9 cellular contexts compared by ENCODE assay signal in the genomic region with DNA sequence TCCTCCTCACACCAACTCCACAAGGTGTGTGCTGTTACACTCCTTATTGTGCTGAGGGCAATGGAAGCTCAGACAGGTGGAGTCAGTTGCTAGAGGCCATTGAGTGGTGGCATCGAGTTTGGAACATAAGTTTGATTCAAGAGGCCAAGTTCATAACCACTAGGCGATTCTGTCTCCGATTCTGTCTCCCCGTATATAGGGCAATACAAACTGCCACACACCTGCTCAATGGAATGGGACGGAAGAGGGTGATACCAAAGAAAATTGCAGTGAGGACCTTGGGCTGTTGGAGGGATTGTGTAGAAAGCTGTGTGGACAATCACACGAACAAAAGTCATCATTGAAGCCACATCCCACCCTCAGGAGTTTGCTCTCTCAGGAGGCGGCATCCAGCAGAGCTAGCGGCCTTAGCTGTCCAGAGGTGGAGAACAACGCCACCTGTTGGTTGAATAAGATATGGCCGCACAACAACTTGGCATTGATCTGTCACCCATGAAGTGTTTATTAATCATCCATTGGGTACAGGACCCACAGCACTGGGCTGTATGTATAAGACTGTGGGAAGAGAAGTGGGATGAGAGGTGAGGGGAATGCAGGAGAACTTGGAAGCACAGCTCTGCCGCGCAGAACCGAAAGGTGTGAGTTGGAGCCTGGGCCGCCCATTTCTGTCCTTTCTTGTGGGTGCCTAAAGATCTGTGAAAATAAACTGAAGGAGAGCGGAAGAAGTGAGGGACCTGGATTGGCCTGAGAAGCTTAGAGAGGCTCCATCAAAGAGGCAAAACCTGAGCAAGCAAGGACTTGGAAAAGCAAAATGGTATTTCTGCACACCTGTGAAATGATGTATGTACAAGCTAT. TPM values are rescaled to one million over a fixed set of nuclear protein-coding genes. Genes with fewer than 3 reads are reported as not detected.
DNase-seq lines count a peak whose midpoint lies in the region; ATAC-seq, FAIRE-seq and TF ChIP-seq lines count a peak whose summit lies in the region.
"Had no signal": no experiment of that assay in that cellular context is flagged by ENCODE, and none has a peak within 500 bp of the region (broad histone marks: within the 10 kb centered on the region; RNA-seq: fewer than 3 reads in every experiment).

No MANE protein-coding gene starts in this region.

- no peak overlapping the region for H3K27ac Mint-ChIP-seq in T-cell

- WGBS in GM23248 (ENCODE audit: low coverage in 1 of 2, low lambda C conversion rate in 2 of 2, missing lambda C conversion rate in 2 of 2), 2 experiments, result 38% methylated on average over 15 of the region's 15 CpGs
- 48% methylated on average over 15 of the region's 15 CpGs for WGBS in GM12878 (ENCODE audit: insufficient coverage, insufficient replicate concordance, low lambda C conversion rate, missing lambda C conversion rate)

- no TSS peak for BruUV-seq in GM12878 (replicated peaks; lab: Mats Ljungman, UMichigan)

- H3F3A ChIP-seq in GM23248 (ENCODE audit: insufficient read depth), result no peaks in the 10 kb centered on the region

- peak; percentile 92 for FAIRE-seq in GM12878 (lab: Jason Lieb, UNC)

- peak; percentile 90 for DNase-seq in DMS 273 (lab: John Stamatoyannopoulos, UW; ENCODE audit: unreplicated experiment)
- DNase-seq in GM23248, result peak; percentile 82
- DNase-seq in NCI-H1092 (lab: John Stamatoyannopoulos, UW), result peak; percentile 64
- peak in 29 of 34 experiments; percentile 5 to 48 (median 27) for DNase-seq in T-cell
- DNase-seq in GM12878 (ENCODE audit: low read depth, low spot score), result peak; percentile 12
- DNase-seq in iPS-NIHi7 (ENCODE audit: extremely low spot score), result peak; percentile 79
- DNase-seq in stimulated activated CD4-positive, alpha-beta T cell treated with anti-CD3 and anti-CD28 coated beads, Interleukin-12 subunit alpha, Interleukin-12 subunit beta, amount 100 ng/mL, for 4 hours, result peak; percentile 43

- H3K9me3 Mint-ChIP-seq in T-cell, result no peaks in the 10 kb centered on the region

- H3K36me3 Mint-ChIP-seq in T-cell, result no peaks in the 10 kb centered on the region

- CTCF ChIA-PET in T-cell (lab: Charles Lee) (interaction anchor here (0.7 to 3.0 kb wide), 13 partner anchors 9 to 97 kb away, joined by 3 to 12 read pairs (median 5); no protein-coding TSS in a partner anchor), GM12878 (lab: Yijun Ruan, JAX) (interaction anchor here (0.7 to 10.9 kb wide), 19 partner anchors 9 to 371 kb away, joined by 3 to 363 read pairs (median 5); no protein-coding TSS in a partner anchor)

- H3K4me3 ChIP-seq in GM23248, result no peak overlapping the region
- no peak overlapping the region for H3K4me3 ChIP-seq in GM12878

- H3K4me3 Mint-ChIP-seq in T-cell, result no peak overlapping the region

- peak in 3 of 4 experiments; percentile 17 to 56 (median 32) for ATAC-seq in T-cell (replicated peaks in 1 of 4)
- peak; percentile 97 for ATAC-seq in GM12878
- ATAC-seq in HG02763 (IDR thresholded peaks at IDR 0.05; ENCODE audit: unreplicated experiment), result no peak

- RAD21 ChIA-PET in GM12878 (lab: Charles Lee; ENCODE audit: unreplicated experiment), result interaction anchor here (1.6 to 6.2 kb wide), 7 partner anchors 9 to 95 kb away, joined by 3 to 47 read pairs (median 14); no protein-coding TSS in a partner anchor

- TF ChIP-seq EP300 in GM12878 (IDR thresholded peaks at IDR 0.05; ENCODE audit: borderline replicate concordance in 1 of 2, control insufficient read depth in 1 of 2, low read depth in 2 of 2, low read length in 2 of 2), result no peak

- peak; percentile 71 for TF ChIP-seq RAD21 in GM12878 (IDR thresholded peaks at IDR 0.05; ENCODE audit: insufficient read depth, low read depth, low read length)

- H3K79me2 ChIP-seq in GM23248 (ENCODE audit: insufficient read depth), result no peaks in the 10 kb centered on the region
- no peaks in the 10 kb centered on the region for H3K79me2 ChIP-seq in GM12878 (ENCODE audit: control insufficient read depth, insufficient read depth, low read length)

- peaks cover 19% of the 10 kb centered on the region for H3K27me3 ChIP-seq in GM23248 (replicated peaks; ENCODE audit: insufficient read depth)
- H3K27me3 ChIP-seq in GM12878 (replicated peaks in 1 of 2; ENCODE audit: control insufficient read depth in 2 of 2, insufficient read depth in 2 of 2, low read length in 1 of 2), result no peaks in the 10 kb centered on the region; a peak in 2 of 4 replicates

- peaks cover 53 to 58% of the 10 kb centered on the region in 2 donors for H3K27me3 Mint-ChIP-seq in T-cell

- peak; percentile 71 to 82 (median 80); a peak in 5 of 6 replicates for TF ChIP-seq CTCF in GM12878 (IDR thresholded peaks at IDR 0.05 in 2 of 3, conservative IDR thresholded peaks at IDR 0.05 in 1 of 3; ENCODE audit: control insufficient read depth in 2 of 3, extremely low read depth in 1 of 3, insufficient read depth in 1 of 3, low read depth in 3 of 3, low read length in 3 of 3)

- intact Hi-C loops in GM12878 (cut with micrococcal nuclease; ENCODE audit: unreplicated experiment), result loop anchor here (1.0 to 2.0 kb wide), 2 partner anchors 86 to 95 kb away; no protein-coding TSS in a partner anchor

- H2AFZ ChIP-seq in GM23248 (no peak overlapping the region), GM12878 (ENCODE audit: control insufficient read depth, low read depth, low read length) (no peak overlapping the region)

- H3K9ac ChIP-seq in GM23248, result no peak overlapping the region
- H3K9ac ChIP-seq in GM12878 (ENCODE audit: control insufficient read depth, insufficient read depth, low read length), result no peak overlapping the region

- POLR2A ChIA-PET in T-cell (lab: Charles Lee) (interaction anchor here in 1 of 2 donors (0.6 kb wide), 1 partner anchor 88 kb away, joined by 4 read pairs; no protein-coding TSS in a partner anchor), GM12878 (lab: Charles Lee) (interaction anchor here (1.0 kb wide), 1 partner anchor 85 kb away, joined by 3 read pairs; no protein-coding TSS in a partner anchor)

- H3K36me3 ChIP-seq in GM23248 (ENCODE audit: low read depth) (no peaks in the 10 kb centered on the region), GM12878 (ENCODE audit: control insufficient read depth in 2 of 2, insufficient read depth in 2 of 2, low read length in 1 of 2) (no peaks in the 10 kb centered on the region)

- SMC1A ChIA-PET in GM12878 (lab: Charles Lee; ENCODE audit: uncharacterized antibody, unreplicated experiment), result interaction anchor here (1.0 to 5.5 kb wide), 11 partner anchors 9 to 97 kb away, joined by 3 to 63 read pairs (median 5); no protein-coding TSS in a partner anchor

- in situ Hi-C loops in GM23248 (cut with MboI) (loop anchor here (5.0 to 25.0 kb wide), 2 partner anchors 85 to 660 kb away; no protein-coding TSS in a partner anchor), GM12878 (cut with MboI) (loop anchor here (5.0 kb wide), 1 partner anchor 85 kb away; no protein-coding TSS in a partner anchor)

- H3K27ac ChIP-seq in GM23248, result no peak overlapping the region
- H3K27ac ChIP-seq in GM12878 (ENCODE audit: control insufficient read depth, insufficient read depth), result no peak overlapping the region

- no peaks in the 10 kb centered on the region for H3K9me2 ChIP-seq in GM23248 (ENCODE audit: insufficient read depth)

- H3K4me2 ChIP-seq in GM23248 (ENCODE audit: unreplicated experiment) (no peak overlapping the region), GM12878 (ENCODE audit: control insufficient read depth, insufficient read depth) (no peak overlapping the region)

- no peaks in the 10 kb centered on the region for H3K4me1 Mint-ChIP-seq in T-cell

- no peaks in the 10 kb centered on the region for H4K20me1 ChIP-seq in GM23248 (ENCODE audit: insufficient read depth)
- H4K20me1 ChIP-seq in GM12878 (ENCODE audit: control insufficient read depth, insufficient read depth), result no peaks in the 10 kb centered on the region

- H3K4me1 ChIP-seq in GM23248 (ENCODE audit: insufficient read depth), result no peaks in the 10 kb centered on the region
- H3K4me1 ChIP-seq in GM12878 (ENCODE audit: control insufficient read depth, insufficient read depth, low read length), result no peaks in the 10 kb centered on the region

- no peak for TF ChIP-seq POLR2A in GM12878 (IDR thresholded peaks at IDR 0.05; ENCODE audit: low read depth, low read length)

- H3K9me3 ChIP-seq in GM23248 (ENCODE audit: low read depth), result no peaks in the 10 kb centered on the region
- H3K9me3 ChIP-seq in GM12878 (replicated peaks; ENCODE audit: control insufficient read depth, insufficient read depth, low read length), result no peaks in the 10 kb centered on the region; the same call in 2 of the 3 replicates

RNA-seq across cellular contexts. Expression of a gene that starts 16.1 kb away (rescaled TPM):
- not detected in 2 replicates for total RNA-seq in GM23248 (2014; rRNA removed; shearing (Covaris generic))
- polyA plus RNA-seq in GM23248 (2016; fragmentation: Nextera tagmentation; extraction: Ambion mirVana) (not detected in 2 replicates), GM12878 (2011; rRNA removed) (not detected in 2 replicates), GM12878 (2014; fragmentation: Illumina TruSeq; extraction: Trizol) (not detected in 2 replicates), GM12878 (2014; fragmentation: Nextera tagmentation; extraction: Ambion mirVana) (not detected), GM12878 (2014; rRNA removed) (not detected in 2 replicates), GM12878 (2016; fragmentation: Nextera tagmentation; extraction: Ambion mirVana) (not detected)
- total RNA-seq in T-cell (not detected), GM12878 (2014; rRNA removed) (not detected in 2 replicates), GM12878 (2014; rRNA removed; fragmentation: Illumina TruSeq; extraction: Trizol) (not detected in 2 replicates), GM12878 (2021) (not detected in 2 replicates)
- not detected in 2 replicates for total RNA-seq in GM12878 (2013; cell fraction: nucleolus; rRNA removed)
- polyA plus RNA-seq in GM12878 (2011; ENCODE audit: low read depth), result not detected
- not detected in 2 replicates for polyA plus RNA-seq in GM12878 (2011; cell fraction: cytosol; rRNA removed)
- not detected in 2 replicates for polyA plus RNA-seq in GM12878 (2011; cell fraction: nucleus; rRNA removed)
- polyA plus RNA-seq in GM12878 (2012), result not detected in 2 replicates
- polyA minus RNA-seq in GM12878 (2011; rRNA and poly(A)+ RNA removed), result not detected in 2 replicates
- not detected in 2 replicates for polyA minus RNA-seq in GM12878 (2011; cell fraction: cytosol; rRNA and poly(A)+ RNA removed)
- not detected in 2 replicates for polyA minus RNA-seq in GM12878 (2011; cell fraction: nucleus; rRNA and poly(A)+ RNA removed)
- total RNA-seq: activated CD8-positive, alpha-beta memory T cell treated with anti-CD3 and anti-CD28 coated beads for 36 hours had no signal

RNA-seq across cellular contexts. Expression of a gene that starts 27.0 kb away (rescaled TPM):
- total RNA-seq in GM23248 (2014; rRNA removed; shearing (Covaris generic)), result 1.3 TPM in 1 of 2 replicates, not detected in the other
- polyA plus RNA-seq in GM23248 (2016; fragmentation: Nextera tagmentation; extraction: Ambion mirVana), result 0.63 and 0.88 TPM in 2 replicates
- total RNA-seq in T-cell, result not detected
- total RNA-seq in GM12878 (2013; cell fraction: nucleolus; rRNA removed), result not detected in 2 replicates
- not detected in 2 replicates for total RNA-seq in GM12878 (2014; rRNA removed)
- total RNA-seq in GM12878 (2014; rRNA removed; fragmentation: Illumina TruSeq; extraction: Trizol), result not detected in 2 replicates
- not detected in 2 replicates for total RNA-seq in GM12878 (2021)
- polyA plus RNA-seq in GM12878 (2011; ENCODE audit: low read depth), result 0.20 TPM
- 0.05 and 0.09 TPM in 2 replicates for polyA plus RNA-seq in GM12878 (2011; rRNA removed)
- 0.07 TPM in 1 of 2 replicates, not detected in the other for polyA plus RNA-seq in GM12878 (2011; cell fraction: cytosol; rRNA removed)
- not detected in 2 replicates for polyA plus RNA-seq in GM12878 (2011; cell fraction: nucleus; rRNA removed)
- polyA plus RNA-seq in GM12878 (2012), result 0.26 and 0.36 TPM in 2 replicates
- not detected in 2 replicates for polyA plus RNA-seq in GM12878 (2014; fragmentation: Illumina TruSeq; extraction: Trizol)
- not detected for polyA plus RNA-seq in GM12878 (2014; fragmentation: Nextera tagmentation; extraction: Ambion mirVana)
- polyA plus RNA-seq in GM12878 (2014; rRNA removed), result not detected in 2 replicates
- not detected for polyA plus RNA-seq in GM12878 (2016; fragmentation: Nextera tagmentation; extraction: Ambion mirVana)
- not detected in 2 replicates for polyA minus RNA-seq in GM12878 (2011; rRNA and poly(A)+ RNA removed)
- not detected in 2 replicates for polyA minus RNA-seq in GM12878 (2011; cell fraction: cytosol; rRNA and poly(A)+ RNA removed)
- polyA minus RNA-seq in GM12878 (2011; cell fraction: nucleus; rRNA and poly(A)+ RNA removed), result not detected in 2 replicates
- total RNA-seq: activated CD8-positive, alpha-beta memory T cell treated with anti-CD3 and anti-CD28 coated beads for 36 hours had no signal

Comparison
In these comparisons a context has a peak if more than half of its experiments do, and no peak if none do; other contexts are left out.
1. DNase-seq: peak in every context shown above with its lines; median percentile 90 in DMS 273; 82 in GM23248; 79 in iPS-NIHi7; 64 in NCI-H1092; 43 in stimulated activated CD4-positive, alpha-beta T cell treated with anti-CD3 and anti-CD28 coated beads, Interleukin-12 subunit alpha, Interleukin-12 subunit beta, amount 100 ng/mL, for 4 hours; 27 in T-cell; 12 in GM12878.